In genomic region chr3:177833392-177833791, GRCh38 we compare ENCODE assay signal across 16 cellular contexts.
DNase-seq lines count a peak whose midpoint lies in the region; ATAC-seq, FAIRE-seq and TF ChIP-seq lines count a peak whose summit lies in the region.
"Had no signal": no experiment of that assay in that cellular context is flagged by ENCODE, and none has a peak within 500 bp of the region (broad histone marks: within the 10 kb centered on the region; RNA-seq: fewer than 3 reads in every experiment).

No MANE protein-coding gene starts in this region.

- no peak overlapping the region for H2AFZ ChIP-seq in endothelial cell of umbilical vein (ENCODE audit: low read depth, low read length)
- H2AFZ ChIP-seq in H9 (ENCODE audit: low read length), result no peak overlapping the region

- H2BK15ac ChIP-seq in H9 (ENCODE audit: low read depth, low read length), result no peak overlapping the region

- no peak for TF ChIP-seq POLR2A in endothelial cell of umbilical vein (IDR thresholded peaks at IDR 0.05; ENCODE audit: low read depth, low read length)
- TF ChIP-seq POLR2A in gastrocnemius medialis (IDR thresholded peaks at IDR 0.05), result no peak

- intact Hi-C loops in endothelial cell of umbilical vein (cut with micrococcal nuclease), result no loop called here
- intact Hi-C loops in gastrocnemius medialis (cut with DNase I; ENCODE audit: low total_unique reads), result loop anchor here (5.0 to 10.0 kb wide), 2 partner anchors 491 to 881 kb away; no protein-coding TSS in a partner anchor

- H2BK5ac ChIP-seq in H9 (ENCODE audit: insufficient read length, low read length), result no peak overlapping the region

- no peaks in the 10 kb centered on the region for H3K9me3 Mint-ChIP-seq in activated naive CD8-positive, alpha-beta T cell treated with anti-CD3 and anti-CD28 coated beads, Interleukin-2, amount 50 U/mL, for 24 hours
- no peaks in the 10 kb centered on the region for H3K9me3 Mint-ChIP-seq in H9
- H3K9me3 Mint-ChIP-seq: activated T-cell treated with anti-CD3 and anti-CD28 coated beads, Interleukin-2, amount 50 U/mL, for 72 hours; HFFc6; naive thymus-derived CD8-positive, alpha-beta T cell; T-helper 2 cell treated with Interferon-gamma antibody and Interleukin-4, amounts not matched to agents 5 μg/mL and 100 μg/mL, for 36 hours had no signal

- H3T11ph ChIP-seq in H9 (ENCODE audit: low read length), result no peak overlapping the region

- no peak overlapping the region for H2BK20ac ChIP-seq in H9 (ENCODE audit: low read depth, low read length, poor library complexity, severe bottlenecking)

- H3K23me2 ChIP-seq in H9 (ENCODE audit: insufficient read length, low read depth, low read length, poor library complexity, severe bottlenecking), result no peaks in the 10 kb centered on the region

- H3K4me1 Mint-ChIP-seq in activated naive CD8-positive, alpha-beta T cell treated with anti-CD3 and anti-CD28 coated beads, Interleukin-2, amount 50 U/mL, for 24 hours, result peaks cover 11% of the 10 kb centered on the region
- peaks cover 3 to 7% of the 10 kb centered on the region in 2 experiments; a peak in 3 of 4 replicates for H3K4me1 Mint-ChIP-seq in H9

- H4K5ac ChIP-seq in H9 (ENCODE audit: insufficient read length, low read depth, low read length), result no peak overlapping the region

- in situ Hi-C loops in gastrocnemius medialis (cut with MboI; ENCODE audit: low sequenced_read_pairs in 4 of 4), result no loop called here

- DNase-seq in DMS79 treated with DMSO at 0.1 percent for 48 hours (lab: John Stamatoyannopoulos, UW) (peak; percentile 67), NCI-H1930 (lab: John Stamatoyannopoulos, UW) (peak; percentile 2 to 29), NCI-H82 (lab: John Stamatoyannopoulos, UW) (peak; percentile 74), endothelial cell of umbilical vein (ENCODE audit: low read depth, low spot score) (peak; percentile 72), T-helper 2 cell (no peak), H9 (no peak), gastrocnemius medialis (no peak)
- DNase-seq in activated naive CD8-positive, alpha-beta T cell treated with anti-CD3 and anti-CD28 coated beads, Interleukin-2, amount 50 U/mL, for 24 hours, result no peak
- DNase-seq: activated T-cell treated with anti-CD3 and anti-CD28 coated beads, Interleukin-2, amount 50 U/mL, for 72 hours; heart right ventricle; HFFc6; RPMI8226 had no signal

- no peaks in the 10 kb centered on the region for H3K9me1 ChIP-seq in endothelial cell of umbilical vein (replicated peaks; ENCODE audit: control insufficient read depth, extremely low read depth, insufficient read depth, low read length)

- no peak overlapping the region for H2BK120ac ChIP-seq in H9 (ENCODE audit: low read depth, low read length, poor library complexity, severe bottlenecking)

- H3K27me3 ChIP-seq in endothelial cell of umbilical vein (ENCODE audit: control insufficient read depth in 2 of 2, insufficient read depth in 2 of 2, low read length in 2 of 2), result no peaks in the 10 kb centered on the region
- H3K27me3 ChIP-seq in H9 (ENCODE audit: insufficient read depth, low read length), result no peaks in the 10 kb centered on the region
- H3K27me3 ChIP-seq in gastrocnemius medialis, result no peaks in the 10 kb centered on the region
- H3K27me3 ChIP-seq: heart right ventricle had no signal

- no peak overlapping the region for H3K4me3 Mint-ChIP-seq in activated naive CD8-positive, alpha-beta T cell treated with anti-CD3 and anti-CD28 coated beads, Interleukin-2, amount 50 U/mL, for 24 hours
- no peak overlapping the region for H3K4me3 Mint-ChIP-seq in H9
- H3K4me3 Mint-ChIP-seq: activated T-cell treated with anti-CD3 and anti-CD28 coated beads, Interleukin-2, amount 50 U/mL, for 72 hours; HFFc6; naive thymus-derived CD8-positive, alpha-beta T cell; T-helper 2 cell treated with Interferon-gamma antibody and Interleukin-4, amounts not matched to agents 5 μg/mL and 100 μg/mL, for 36 hours had no signal

- H3K4ac ChIP-seq in H9 (ENCODE audit: low read depth, low read length), result no peak overlapping the region

- H3K9me3 ChIP-seq in endothelial cell of umbilical vein (replicated peaks; ENCODE audit: control insufficient read depth, insufficient read depth, low read length), result no peaks in the 10 kb centered on the region
- no peaks in the 10 kb centered on the region for H3K9me3 ChIP-seq in H9 (ENCODE audit: control insufficient read depth, low read depth, low read length)
- no peaks in the 10 kb centered on the region for H3K9me3 ChIP-seq in gastrocnemius medialis
- H3K9me3 ChIP-seq: heart right ventricle had no signal

- no peak overlapping the region for H3K23ac ChIP-seq in H9 (ENCODE audit: insufficient read length, low read depth, low read length)

- H3K79me1 ChIP-seq in H9 (ENCODE audit: insufficient read depth, low read depth, low read length, poor library complexity, severe bottlenecking), result no peaks in the 10 kb centered on the region

- no peak overlapping the region for H3K18ac ChIP-seq in H9 (ENCODE audit: insufficient read length, low read depth, low read length)

- no peaks in the 10 kb centered on the region for H4K20me1 ChIP-seq in endothelial cell of umbilical vein (replicated peaks; ENCODE audit: control insufficient read depth, extremely low read depth, insufficient read depth, low read length)
- no peaks in the 10 kb centered on the region for H4K20me1 ChIP-seq in H9 (ENCODE audit: control insufficient read depth, insufficient read depth, insufficient read length)

- H3K36me3 Mint-ChIP-seq in activated naive CD8-positive, alpha-beta T cell treated with anti-CD3 and anti-CD28 coated beads, Interleukin-2, amount 50 U/mL, for 24 hours (ENCODE audit: low read depth), result no peaks in the 10 kb centered on the region
- no peaks in the 10 kb centered on the region for H3K36me3 Mint-ChIP-seq in H9 (ENCODE audit: insufficient read depth in 1 of 3, low read depth in 3 of 3)
- H3K36me3 Mint-ChIP-seq: naive thymus-derived CD8-positive, alpha-beta T cell had no signal

- WGBS in H9 (ENCODE audit: extremely low coverage, insufficient read length, low lambda C conversion rate), result no CpG with 5 or more reads among the region's 2 CpGs

- no peak overlapping the region for H3K56ac ChIP-seq in H9 (ENCODE audit: insufficient read length, low read depth, low read length)

- TF ChIP-seq CTCF in endothelial cell of umbilical vein (IDR thresholded peaks at IDR 0.05; ENCODE audit: extremely low read depth in 1 of 2, insufficient read depth in 1 of 2, low read depth in 1 of 2, low read length in 2 of 2) (no peak), H9 (conservative IDR thresholded peaks at IDR 0.05) (no peak), gastrocnemius medialis (IDR thresholded peaks at IDR 0.05 in 4 of 5, conservative IDR thresholded peaks at IDR 0.05 in 1 of 5) (no peak)

- H3K4me2 ChIP-seq in endothelial cell of umbilical vein (ENCODE audit: insufficient read depth, low read length) (no peak overlapping the region), H9 (ENCODE audit: insufficient read depth, insufficient read length, low read length) (no peak overlapping the region)

- no peak overlapping the region for H3K4me3 ChIP-seq in endothelial cell of umbilical vein (replicated peaks in 1 of 3; ENCODE audit: insufficient read depth in 1 of 3, low read depth in 1 of 3, low read length in 3 of 3)
- no peak overlapping the region for H3K4me3 ChIP-seq in gastrocnemius medialis
- H3K4me3 ChIP-seq: heart right ventricle, K562 had no signal

- H3K36me3 ChIP-seq in endothelial cell of umbilical vein (ENCODE audit: control insufficient read depth in 2 of 2, extremely low read depth in 1 of 2, insufficient read depth in 2 of 2, low read length in 2 of 2) (no peaks in the 10 kb centered on the region), gastrocnemius medialis (no peaks in the 10 kb centered on the region)
- H3K36me3 ChIP-seq: heart right ventricle had no signal

- CTCF ChIA-PET in endothelial cell of umbilical vein (lab: Charles Lee), result interaction anchor here (0.6 to 1.1 kb wide), 5 partner anchors 9 to 493 kb away, joined by 3 to 5 read pairs (median 3); no protein-coding TSS in a partner anchor

- H3K4me1 ChIP-seq in endothelial cell of umbilical vein (ENCODE audit: control insufficient read depth, extremely low read depth, insufficient read depth, low read length) (peaks cover 5% of the 10 kb centered on the region), H9 (ENCODE audit: insufficient read depth, low read length) (no peaks in the 10 kb centered on the region), gastrocnemius medialis (peaks cover 8 to 11% of the 10 kb centered on the region in 2 donors)

- H3K27me3 Mint-ChIP-seq in activated naive CD8-positive, alpha-beta T cell treated with anti-CD3 and anti-CD28 coated beads, Interleukin-2, amount 50 U/mL, for 24 hours, result no peaks in the 10 kb centered on the region
- no peaks in the 10 kb centered on the region for H3K27me3 Mint-ChIP-seq in H9 (ENCODE audit: low read depth)
- H3K27me3 Mint-ChIP-seq: naive thymus-derived CD8-positive, alpha-beta T cell had no signal

- no peak overlapping the region for H2BK12ac ChIP-seq in H9 (ENCODE audit: insufficient read length, low read depth, low read length)

- H4K8ac ChIP-seq in H9 (replicated peaks; ENCODE audit: insufficient read length, low read depth, low read length), result no peak overlapping the region

- no peak overlapping the region for H4K91ac ChIP-seq in H9 (ENCODE audit: insufficient read length, low read depth, low read length)

- POLR2A ChIA-PET in endothelial cell of umbilical vein (lab: Charles Lee), result interaction anchor here (1.2 kb wide), 1 partner anchor 9 kb away, joined by 3 read pairs; no protein-coding TSS in a partner anchor

- H3K27ac ChIP-seq in endothelial cell of umbilical vein (ENCODE audit: insufficient read depth, low read depth, low read length) (no peak overlapping the region), H9 (ENCODE audit: insufficient read length, low read depth, low read length) (no peak overlapping the region), gastrocnemius medialis (no peak overlapping the region)

- FAIRE-seq in endothelial cell of umbilical vein (lab: Jason Lieb, UNC), result no peak
- FAIRE-seq: K562 had no signal

- no peak overlapping the region for H3K14ac ChIP-seq in H9 (ENCODE audit: insufficient read depth, low read length)

- BruUV-seq in endothelial cell of umbilical vein (replicated peaks; lab: Mats Ljungman, UMichigan), result no TSS peak

- dilution Hi-C loops in endothelial cell of umbilical vein (cut with MboI; ENCODE audit: extremely low pct_ligation_motif_present, low sequenced_read_pairs), result no loop called here

- ATAC-seq in activated naive CD8-positive, alpha-beta T cell treated with anti-CD3 and anti-CD28 coated beads, Interleukin-2, amount 50 U/mL, for 24 hours, result no peak
- ATAC-seq in gastrocnemius medialis, result no peak
- ATAC-seq: activated T-cell treated with anti-CD3 and anti-CD28 coated beads, Interleukin-2, amount 50 U/mL, for 72 hours; esophagus mucosa; K562; naive thymus-derived CD8-positive, alpha-beta T cell had no signal

- no peak overlapping the region for H2AK5ac ChIP-seq in H9 (ENCODE audit: insufficient read length, low read length)

- H3K79me2 ChIP-seq in endothelial cell of umbilical vein (ENCODE audit: control insufficient read depth, insufficient read depth, low read length), result no peaks in the 10 kb centered on the region
- no peaks in the 10 kb centered on the region for H3K79me2 ChIP-seq in H9 (ENCODE audit: insufficient read depth, low read length)

- H3K9ac ChIP-seq in endothelial cell of umbilical vein (replicated peaks; ENCODE audit: extremely low read depth, insufficient read depth, low read length) (no peak overlapping the region), H9 (ENCODE audit: extremely low read depth, insufficient read length, low read length) (no peak overlapping the region)

- H3K27ac Mint-ChIP-seq in activated naive CD8-positive, alpha-beta T cell treated with anti-CD3 and anti-CD28 coated beads, Interleukin-2, amount 50 U/mL, for 24 hours, result no peak overlapping the region
- no peak overlapping the region for H3K27ac Mint-ChIP-seq in H9
- H3K27ac Mint-ChIP-seq: activated T-cell treated with anti-CD3 and anti-CD28 coated beads, Interleukin-2, amount 50 U/mL, for 72 hours; HFFc6; T-helper 2 cell treated with Interferon-gamma antibody and Interleukin-4, amounts not matched to agents 5 μg/mL and 100 μg/mL, for 36 hours had no signal

Comparison
In these comparisons a context has a peak if more than half of its experiments do, and no peak if none do; other contexts are left out.
1. DNase-seq: peak in DMS79 treated with DMSO at 0.1 percent for 48 hours (single experiment), NCI-H1930 (2 of 2), NCI-H82 (single experiment) and endothelial cell of umbilical vein (single experiment); none in T-helper 2 cell (0 of 5), activated naive CD8-positive, alpha-beta T cell treated with anti-CD3 and anti-CD28 coated beads, Interleukin-2, amount 50 U/mL, for 24 hours (single experiment), H9 (single experiment) and gastrocnemius medialis (0 of 2).